Comparison of ENCODE assay signal across 8 cellular contexts in genomic region chr18:10015941-10016819, GRCh38.
DNase-seq lines count a peak whose midpoint lies in the region; ATAC-seq and TF ChIP-seq lines count a peak whose summit lies in the region.

No MANE protein-coding gene starts in this region.

- H3K9ac ChIP-seq in liver (ENCODE audit: low read depth in 1 of 2, low read length in 2 of 2) = no peak overlapping the region

- H3K4me3 ChIP-seq in AG04450 (ENCODE audit: low read depth, low read length) (no peak overlapping the region), brain microvascular endothelial cell (ENCODE audit: low read depth, low read length) (no peak overlapping the region), liver (ENCODE audit: low read depth in 1 of 3, low read length in 3 of 3) (no peak overlapping the region)
- H3K4me3 ChIP-seq in CD8-positive, alpha-beta T cell (ENCODE audit: low read depth, low read length) = no peak overlapping the region

- TF ChIP-seq CTCF in AG04450 (IDR thresholded peaks at IDR 0.05; ENCODE audit: low read depth, low read length) = peak; percentile 64
- peak; percentile 72 for TF ChIP-seq CTCF in brain microvascular endothelial cell (IDR thresholded peaks at IDR 0.05; ENCODE audit: low read depth, low read length, missing control alignments)
- no peak for TF ChIP-seq CTCF in liver (IDR thresholded peaks at IDR 0.05; ENCODE audit: low read depth, low read length, missing input control)
- TF ChIP-seq CTCF in CD8-positive, alpha-beta T cell (IDR thresholded peaks at IDR 0.05) = no peak

- no peaks in the 10 kb centered on the region for H3K36me3 ChIP-seq in brain microvascular endothelial cell (replicated peaks)
- H3K36me3 ChIP-seq in liver (ENCODE audit: control insufficient read depth in 4 of 4, insufficient read depth in 3 of 4, low read depth in 1 of 4, low read length in 3 of 4) = no peaks in the 10 kb centered on the region
- H3K36me3 ChIP-seq in CD8-positive, alpha-beta T cell (ENCODE audit: insufficient read depth, low read length) = no peaks in the 10 kb centered on the region

- H3K27ac ChIP-seq in AG04450 (ENCODE audit: low read depth, low read length) (peak overlapping the region; percentile 87), brain microvascular endothelial cell (peak overlapping the region; percentile 63), liver (ENCODE audit: low read depth in 1 of 2, low read length in 2 of 2) (no peak overlapping the region)
- H3K27ac ChIP-seq in CD8-positive, alpha-beta T cell (ENCODE audit: low read depth, low read length) = no peak overlapping the region

- peak; percentile 52 to 55 for TF ChIP-seq RAD21 in liver (IDR thresholded peaks at IDR 0.05)

- H3K27ac Mint-ChIP-seq in CD8-positive, alpha-beta T cell = no peak overlapping the region

- POLR2A ChIA-PET in AG04450 (lab: Yijun Ruan, JAX) = interaction anchor here (0.5 to 2.4 kb wide), 4 partner anchors 25 to 50 kb away, joined by 3 to 8 read pairs (median 6); no protein-coding TSS in a partner anchor
- POLR2A ChIA-PET in CD8-positive, alpha-beta T cell (lab: Charles Lee) = no interaction called here

- WGBS in liver = 70% methylated on average over 7 of the region's 7 CpGs

- H3K27me3 ChIP-seq in AG04450 (ENCODE audit: control insufficient read depth, insufficient read depth, low read length) (peaks cover 3% of the 10 kb centered on the region), brain microvascular endothelial cell (replicated peaks) (no peaks in the 10 kb centered on the region), liver (ENCODE audit: control insufficient read depth in 4 of 4, insufficient read depth in 4 of 4, low read length in 3 of 4) (no peaks in the 10 kb centered on the region)
- H3K27me3 ChIP-seq in CD8-positive, alpha-beta T cell (ENCODE audit: insufficient read depth, low read length) = no peaks in the 10 kb centered on the region

- peaks cover 7% of the 10 kb centered on the region for H3K4me1 Mint-ChIP-seq in CD8-positive, alpha-beta T cell (ENCODE audit: low read depth)

- no peaks in the 10 kb centered on the region for H3K27me3 Mint-ChIP-seq in CD8-positive, alpha-beta T cell (ENCODE audit: low read depth)

- intact Hi-C loops in CD8-positive, alpha-beta T cell (cut with DNase I, micrococcal nuclease) = no loop called here

- in situ Hi-C loops in brain microvascular endothelial cell (cut with HindIII; ENCODE audit: low pct_ligation_motif_present, low sequenced_read_pairs) = no loop called here

- H3K9me3 Mint-ChIP-seq in CD8-positive, alpha-beta T cell = no peaks in the 10 kb centered on the region

- DNase-seq in AG04450 (ENCODE audit: low read depth, low spot score) (peak; percentile 76), HS-27A (ENCODE audit: low read depth) (peak; percentile 88), brain microvascular endothelial cell (peak; percentile 87), NCI-H2081 treated with DMSO at 0.1 percent for 48 hours (lab: John Stamatoyannopoulos, UW) (no peak)
- DNase-seq in activated CD4-positive, alpha-beta T cell treated with anti-CD3 and anti-CD28 coated beads, Interleukin-2, amount 50 U/mL, for 48 hours = no peak
- DNase-seq in CD8-positive, alpha-beta T cell = no peak

- H3K36me3 Mint-ChIP-seq in CD8-positive, alpha-beta T cell = no peaks in the 10 kb centered on the region

- CTCF ChIA-PET in AG04450 (lab: Charles Lee) = interaction anchor here (0.6 to 2.0 kb wide), 7 partner anchors 23 to 503 kb away, joined by 3 to 7 read pairs (median 5); no protein-coding TSS in a partner anchor
- CTCF ChIA-PET in CD8-positive, alpha-beta T cell (lab: Charles Lee) = interaction anchor here (0.8 kb wide), 1 partner anchor 11 kb away, joined by 4 read pairs; no protein-coding TSS in a partner anchor

- no peak overlapping the region for H3K4me3 Mint-ChIP-seq in CD8-positive, alpha-beta T cell

- ATAC-seq in CD8-positive, alpha-beta T cell = no peak
- no peak for ATAC-seq in GM19452 (IDR thresholded peaks at IDR 0.05; ENCODE audit: unreplicated experiment)

- no peaks in the 10 kb centered on the region for H3K4me1 ChIP-seq in liver (ENCODE audit: control insufficient read depth in 4 of 4, insufficient read depth in 4 of 4, low read length in 3 of 4)
- H3K4me1 ChIP-seq in CD8-positive, alpha-beta T cell (ENCODE audit: insufficient read depth, low read length) = no peaks in the 10 kb centered on the region

- H3K9me3 ChIP-seq in AG04450 (ENCODE audit: control insufficient read depth, insufficient read depth, low read length) (no peaks in the 10 kb centered on the region), liver (ENCODE audit: control insufficient read depth in 4 of 4, low read length in 3 of 4) (no peaks in the 10 kb centered on the region)
- no peaks in the 10 kb centered on the region for H3K9me3 ChIP-seq in CD8-positive, alpha-beta T cell (ENCODE audit: low read length)

TF ChIP-seq in liver, 16 proteins besides CTCF, POLR2A, EP300 and RAD21:
- TF ChIP-seq NR2F2 (IDR thresholded peaks at IDR 0.05) (peak; percentile 35), REST (IDR thresholded peaks at IDR 0.05) (no peak), RXRA (IDR thresholded peaks at IDR 0.05) (peak; percentile 11 to 26)

Comparison
In these comparisons a context has a peak if more than half of its experiments do, and no peak if none do; other contexts are left out.
1. DNase-seq: peak in AG04450 (single experiment), HS-27A (single experiment) and brain microvascular endothelial cell (single experiment); none in activated CD4-positive, alpha-beta T cell treated with anti-CD3 and anti-CD28 coated beads, Interleukin-2, amount 50 U/mL, for 48 hours (0 of 2), NCI-H2081 treated with DMSO at 0.1 percent for 48 hours (single experiment) and CD8-positive, alpha-beta T cell (0 of 7).
2. H3K27ac ChIP-seq: peak in AG04450 (single experiment) and brain microvascular endothelial cell (single experiment); none in liver (0 of 2) and CD8-positive, alpha-beta T cell (single experiment).
3. CTCF ChIP-seq: peak in AG04450 (single experiment) and brain microvascular endothelial cell (single experiment); none in liver (single experiment) and CD8-positive, alpha-beta T cell (single experiment).